Comparison of ENCODE assay signal across 20 cellular contexts in genomic region chr10:18683427-18683826, GRCh38. TPM values are rescaled to one million over a fixed set of nuclear protein-coding genes. Genes with fewer than 3 reads are reported as not detected.
DNase-seq lines count a peak whose midpoint lies in the region; ATAC-seq and TF ChIP-seq lines count a peak whose summit lies in the region.
"Had no signal": no experiment of that assay in that cellular context is flagged by ENCODE, and none has a peak within 500 bp of the region (broad histone marks: within the 10 kb centered on the region; RNA-seq: fewer than 3 reads in every experiment).

No MANE protein-coding gene starts in this region.

- intact Hi-C loops in MCF 10A (cut with micrococcal nuclease) (no loop called here), breast epithelium (cut with DNase I; ENCODE audit: low total_unique reads) (no loop called here)

- H3K4me3 Mint-ChIP-seq in MCF 10A (ENCODE audit: unreplicated experiment) = peak overlapping the region; percentile 71
- no peak overlapping the region for H3K4me3 Mint-ChIP-seq in type B pancreatic cell
- no peak overlapping the region for H3K4me3 Mint-ChIP-seq in glutamatergic neuron (ENCODE audit: unreplicated experiment)
- H3K4me3 Mint-ChIP-seq: activated CD4-positive, alpha-beta T cell treated with anti-CD3 and anti-CD28 coated beads, Interleukin-2, amount 10 ng/mL, durations not matched to agents 7 days and 5 days; T-helper 17 cell had no signal

- H3K4me3 ChIP-seq in breast epithelium (no peak overlapping the region), fibroblast of lung (replicated peaks in 1 of 4; ENCODE audit: control extremely low read depth in 1 of 4, insufficient read depth in 1 of 4, low read depth in 3 of 4, low read length in 4 of 4) (no peak overlapping the region)
- H3K4me3 ChIP-seq: ascending aorta, HAP-1, heart right ventricle had no signal

- H3K4me1 Mint-ChIP-seq in MCF 10A (ENCODE audit: insufficient read depth, unreplicated experiment) (peaks cover 34% of the 10 kb centered on the region), type B pancreatic cell (ENCODE audit: unreplicated experiment) (no peaks in the 10 kb centered on the region), glutamatergic neuron (ENCODE audit: low read depth, unreplicated experiment) (peaks cover 3% of the 10 kb centered on the region)
- H3K4me1 Mint-ChIP-seq: T-helper 17 cell had no signal

- DNase-seq in MCF 10A (ENCODE audit: unreplicated experiment) (peak; percentile 58), breast epithelium (ENCODE audit: low spot score in 2 of 2) (no peak), fibroblast of lung (ENCODE audit: low read depth in 2 of 2) (peak; percentile 51 to 78), type B pancreatic cell (ENCODE audit: extremely low spot score, unreplicated experiment) (no peak), NCI-H1105 (lab: John Stamatoyannopoulos, UW) (no peak), omental fat pad (ENCODE audit: low spot score) (no peak), glutamatergic neuron (no peak)
- DNase-seq: activated CD4-positive, alpha-beta T cell treated with anti-CD3 and anti-CD28 coated beads, Interleukin-2, amount 10 ng/mL, durations not matched to agents 7 days and 5 days; effector CD8-positive, alpha-beta T cell; heart right ventricle; Karpas-422; left colon; NCI-H2081 treated with DMSO at 0.1 percent for 48 hours; NCI-H748 treated with DMSO at 0.1 percent for 48 hours; posterior cingulate gyrus; stimulated activated CD4-positive, alpha-beta T cell treated with anti-CD3 and anti-CD28 coated beads, Interleukin-12 subunit alpha, Interleukin-12 subunit beta, amount 100 ng/mL, for 4 hours; T-helper 17 cell had no signal

- TF ChIP-seq POLR2A in breast epithelium (IDR thresholded peaks at IDR 0.05) = no peak

- H3K9me3 Mint-ChIP-seq in MCF 10A (ENCODE audit: unreplicated experiment) (no peaks in the 10 kb centered on the region), type B pancreatic cell (no peaks in the 10 kb centered on the region), glutamatergic neuron (ENCODE audit: unreplicated experiment) (peaks cover 2% of the 10 kb centered on the region)
- H3K9me3 Mint-ChIP-seq: activated CD4-positive, alpha-beta T cell treated with anti-CD3 and anti-CD28 coated beads, Interleukin-2, amount 10 ng/mL, durations not matched to agents 7 days and 5 days had no signal

- TF ChIP-seq CTCF in MCF 10A (IDR thresholded peaks at IDR 0.05; ENCODE audit: unreplicated experiment) (no peak), breast epithelium (IDR thresholded peaks at IDR 0.05) (no peak), fibroblast of lung (conservative IDR thresholded peaks at IDR 0.05 in 1 of 2, IDR thresholded peaks at IDR 0.05 in 1 of 2; ENCODE audit: low read depth in 1 of 2, low read length in 2 of 2) (no peak), type B pancreatic cell (conservative IDR thresholded peaks at IDR 0.05) (no peak), omental fat pad (IDR thresholded peaks at IDR 0.05) (no peak), glutamatergic neuron (IDR thresholded peaks at IDR 0.05; ENCODE audit: partially characterized antibody, unreplicated experiment) (no peak)

- BruUV-seq in MCF 10A (replicated peaks; lab: Mats Ljungman, UMichigan) = no TSS peak

- H3K4me2 ChIP-seq in fibroblast of lung (ENCODE audit: extremely low read depth, insufficient read depth, low read length) = peak overlapping the region; percentile 19

- CTCF ChIA-PET in MCF 10A (lab: Yijun Ruan, JAX) = interaction anchor here (0.9 to 1.1 kb wide), 2 partner anchors 107 to 1136 kb away, joined by 3 read pairs; no protein-coding TSS in a partner anchor

- no peaks in the 10 kb centered on the region for H3K36me3 ChIP-seq in breast epithelium
- no peaks in the 10 kb centered on the region for H3K36me3 ChIP-seq in fibroblast of lung (ENCODE audit: control insufficient read depth, insufficient read depth, low read length)
- H3K36me3 ChIP-seq: ascending aorta, HAP-1 had no signal

- peak overlapping the region; percentile 90 for H3K27ac Mint-ChIP-seq in MCF 10A (ENCODE audit: low read depth, unreplicated experiment)
- peak overlapping the region; percentile 14 for H3K27ac Mint-ChIP-seq in type B pancreatic cell
- no peak overlapping the region for H3K27ac Mint-ChIP-seq in glutamatergic neuron (ENCODE audit: unreplicated experiment)
- H3K27ac Mint-ChIP-seq: activated CD4-positive, alpha-beta T cell treated with anti-CD3 and anti-CD28 coated beads, Interleukin-2, amount 10 ng/mL, durations not matched to agents 7 days and 5 days; T-helper 17 cell had no signal

- H3K27me3 Mint-ChIP-seq in MCF 10A (ENCODE audit: insufficient read depth, unreplicated experiment) (no peaks in the 10 kb centered on the region), type B pancreatic cell (no peaks in the 10 kb centered on the region), glutamatergic neuron (ENCODE audit: unreplicated experiment) (no peaks in the 10 kb centered on the region)
- H3K27me3 Mint-ChIP-seq: activated CD4-positive, alpha-beta T cell treated with anti-CD3 and anti-CD28 coated beads, Interleukin-2, amount 10 ng/mL, durations not matched to agents 7 days and 5 days had no signal

- H3K4me1 ChIP-seq in breast epithelium (no peaks in the 10 kb centered on the region), fibroblast of lung (ENCODE audit: control insufficient read depth, extremely low read depth, insufficient read depth, low read length) (peaks cover 9% of the 10 kb centered on the region)
- H3K4me1 ChIP-seq: ascending aorta, HAP-1 had no signal

- no peaks in the 10 kb centered on the region for H4K20me1 ChIP-seq in fibroblast of lung (ENCODE audit: control insufficient read depth, extremely low read depth, insufficient read depth, low read length)

- H3K27ac ChIP-seq in breast epithelium = no peak overlapping the region
- H3K27ac ChIP-seq in fibroblast of lung (ENCODE audit: insufficient read depth, low read length) = no peak overlapping the region
- H3K27ac ChIP-seq: ascending aorta, heart right ventricle had no signal

- H3K36me3 Mint-ChIP-seq in MCF 10A (ENCODE audit: insufficient read depth, unreplicated experiment) = peaks cover 7% of the 10 kb centered on the region
- H3K36me3 Mint-ChIP-seq in type B pancreatic cell = peaks cover 5% of the 10 kb centered on the region
- H3K36me3 Mint-ChIP-seq in glutamatergic neuron (ENCODE audit: unreplicated experiment) = no peaks in the 10 kb centered on the region

- H3K27me3 ChIP-seq in breast epithelium = no peaks in the 10 kb centered on the region
- H3K27me3 ChIP-seq in fibroblast of lung (ENCODE audit: control insufficient read depth, insufficient read depth, low read length) = no peaks in the 10 kb centered on the region
- H3K27me3 ChIP-seq: ascending aorta, heart right ventricle had no signal

- H3K9ac ChIP-seq in fibroblast of lung (ENCODE audit: insufficient read depth, low read length) = no peak overlapping the region

- no peaks in the 10 kb centered on the region for H3K79me2 ChIP-seq in fibroblast of lung (ENCODE audit: control insufficient read depth, insufficient read depth, low read length)

- H2AFZ ChIP-seq in fibroblast of lung (ENCODE audit: low read length) = no peak overlapping the region

- H3K9me3 ChIP-seq in breast epithelium = no peaks in the 10 kb centered on the region
- H3K9me3 ChIP-seq in fibroblast of lung (ENCODE audit: control insufficient read depth, insufficient read depth, low read depth, low read length) = no peaks in the 10 kb centered on the region
- H3K9me3 ChIP-seq: ascending aorta, HAP-1, heart right ventricle had no signal

- POLR2A ChIA-PET in MCF 10A (lab: Yijun Ruan, JAX) = interaction anchor here (0.6 to 1.3 kb wide), 6 partner anchors 17 to 1132 kb away, joined by 3 to 9 read pairs (median 4); no protein-coding TSS in a partner anchor

- ATAC-seq in SK-N-SH treated with all-trans-retinoic acid at 6 μM for 48 hours (peak; percentile 66), omental fat pad (ENCODE audit: low FRiP score) (no peak)
- ATAC-seq: heart right ventricle, left colon, T-helper 17 cell had no signal

TF ChIP-seq in SK-N-SH treated with all-trans-retinoic acid at 6 μM for 48 hours, 23 proteins besides CTCF, POLR2A, EP300 and RAD21:
- TF ChIP-seq ZC3H10 (CRISPR knock-in tag; IDR thresholded peaks at IDR 0.05) (no peak), TOX (CRISPR knock-in tag; IDR thresholded peaks at IDR 0.05; ENCODE audit: borderline replicate concordance) (0 out of 2 replicates have a peak, but pooled peaks have one; percentile 10), ISL1 (CRISPR knock-in tag; IDR thresholded peaks at IDR 0.05) (peak; percentile 50; the same call in 1 of the 2 replicates)

RNA-seq across cellular contexts. Expression of gene ARL5B, which starts 24.2 kb away (rescaled TPM):
- total RNA-seq in MCF 10A (2022) = 22.0 and 23.1 TPM in 2 replicates
- total RNA-seq in breast epithelium = 10 to 100 TPM in 2 of 3 donors, 1 to 10 TPM in 1; 7.8 to 23.6 (median 15.4) TPM
- total RNA-seq in fibroblast of lung = 8.8 and 12.1 TPM in 2 replicates
- 6.6 and 8.7 TPM in 2 replicates for polyA plus RNA-seq in fibroblast of lung
- polyA plus RNA-seq in fibroblast of lung (2012) = 3.9 and 5.4 TPM in 2 replicates
- 0.31 and 0.56 TPM in 2 replicates for polyA minus RNA-seq in fibroblast of lung (ENCODE audit: low replicate concordance)
- total RNA-seq in type B pancreatic cell (ENCODE audit: low replicate concordance) = 34.9 and 38.0 TPM in 2 replicates
- 10 to 100 TPM; 10.7 to 37.3 (median 18.2) TPM for total RNA-seq in omental fat pad
- total RNA-seq in glutamatergic neuron (ENCODE audit: unreplicated experiment) = 41.4 TPM

RNA-seq across cellular contexts. Expression of gene NSUN6, which starts 32.0 kb away (rescaled TPM):
- total RNA-seq in MCF 10A (2022) (16.0 and 16.2 TPM in 2 replicates), breast epithelium (10 to 100 TPM; 11.8 to 28.4 (median 18.0) TPM), fibroblast of lung (9.4 and 11.8 TPM in 2 replicates), type B pancreatic cell (ENCODE audit: low replicate concordance) (10.6 and 14.3 TPM in 2 replicates), omental fat pad (10 to 100 TPM in 1 of 4 donors, 1 to 10 TPM in 3; 7.3 to 17.8 (median 7.9) TPM), glutamatergic neuron (ENCODE audit: unreplicated experiment) (20.7 TPM)
- polyA plus RNA-seq in fibroblast of lung = 4.2 and 5.2 TPM in 2 replicates
- 2.8 and 3.6 TPM in 2 replicates for polyA plus RNA-seq in fibroblast of lung (2012)
- 1.5 TPM in 1 of 2 replicates, not detected in the other for polyA minus RNA-seq in fibroblast of lung (ENCODE audit: low replicate concordance)

Comparison
In these comparisons a context has a peak if more than half of its experiments do, and no peak if none do; other contexts are left out.
1. DNase-seq: peak in MCF 10A (single experiment) and fibroblast of lung (2 of 2); none in breast epithelium (0 of 2), type B pancreatic cell (single experiment), NCI-H1105 (single experiment), omental fat pad (single experiment) and glutamatergic neuron (single experiment).